Comparison of ENCODE assay signal across 8 cellular contexts in genomic region chr3:183697610-183698317, GRCh38. TPM values are rescaled to one million over a fixed set of nuclear protein-coding genes. Genes with fewer than 3 reads are reported as not detected.
DNase-seq lines count a peak whose midpoint lies in the region; ATAC-seq lines count a peak whose summit lies in the region.

Gene YEATS2 (plus strand): TSS chr3:183697797. CDS start chr3:183715163, 17,366 bp downstream.

- H3K9me3 ChIP-seq in KOPT-K1 (ENCODE audit: insufficient read depth, low read length, poor library complexity, severe bottlenecking) = no peaks in the 10 kb centered on the region

- peaks cover 21% of the 10 kb centered on the region for H3K36me3 ChIP-seq in KOPT-K1 (ENCODE audit: insufficient read depth, low read length)

- in situ Hi-C loops in SK-MEL-5 (cut with HindIII; ENCODE audit: low pct_unique_long_range_greater_than_20kb, low sequenced_read_pairs) = no loop called here

- H3K27ac ChIP-seq in KOPT-K1 (ENCODE audit: low read depth, low read length, poor library complexity, severe bottlenecking) (peak within 1 kb of the TSS; percentile 89), substantia nigra (ENCODE audit: low read depth, low read length, poor library complexity, severe bottlenecking) (peak within 1 kb of the TSS; percentile 89)

- peak; percentile 75 for DNase-seq in EL
- peak; percentile 69 for DNase-seq in SK-MEL-5 (ENCODE audit: low read depth, low spot score)
- peak; percentile 77 for DNase-seq in activated naive CD4-positive, alpha-beta T cell treated with Interleukin-2 at 50 U/mL for 16 hours
- peak; percentile 95 for DNase-seq in germinal center (ENCODE audit: low spot score)
- peak in 52 of 56 donors; percentile 10 to 82 (median 62) for DNase-seq in nucleus accumbens (lab: John Stamatoyannopoulos, UW)
- DNase-seq in substantia nigra (lab: John Stamatoyannopoulos, UW) = peak in 47 of 49 donors; percentile 3 to 87 (median 61)

- peak; percentile 86 for ATAC-seq in GM21737 (IDR thresholded peaks at IDR 0.05; ENCODE audit: unreplicated experiment)

RNA-seq across cellular contexts. Expression of gene YEATS2, which starts in this region (rescaled TPM):
- total RNA-seq in SK-MEL-5 (2014; rRNA removed; shearing (Covaris generic)) = 28.8 and 30.7 TPM in 2 replicates
- 24.1 and 32.9 TPM in 2 replicates for polyA plus RNA-seq in SK-MEL-5 (2015; cell fraction: cytosol; rRNA removed)
- 32.9 and 45.6 TPM in 2 replicates for polyA plus RNA-seq in SK-MEL-5 (2015; cell fraction: nucleus; rRNA removed)

Comparison
In these comparisons a context has a peak if more than half of its experiments do, and no peak if none do; other contexts are left out.
1. Peak in every context shown above with its lines: DNase-seq, ATAC-seq and H3K27ac ChIP-seq.